9 cellular contexts compared by ENCODE assay signal in genomic region chr10:24958701-24959392, GRCh38. TPM values are rescaled to one million over a fixed set of nuclear protein-coding genes. Genes with fewer than 3 reads are reported as not detected.
DNase-seq lines count a peak whose midpoint lies in the region; ATAC-seq lines count a peak whose summit lies in the region.
"Had no signal": no experiment of that assay in that cellular context is flagged by ENCODE, and none has a peak within 500 bp of the region (broad histone marks: within the 10 kb centered on the region; RNA-seq: fewer than 3 reads in every experiment).

No MANE protein-coding gene starts in this region.

- intact Hi-C loops in left ventricle myocardium superior (cut with micrococcal nuclease) = no loop called here

- DNase-seq in C1 segment of cervical spinal cord (lab: John Stamatoyannopoulos, UW) = peak in 9 of 14 donors; percentile 46 to 85 (median 61)
- DNase-seq in anterior cingulate cortex (lab: John Stamatoyannopoulos, UW) = peak in 47 of 58 donors; percentile 8 to 88 (median 51)
- no peak for DNase-seq in left ventricle myocardium superior
- peak; percentile 94 for DNase-seq in putamen (ENCODE audit: low spot score)
- no peak for DNase-seq in HT-29 (ENCODE audit: low spot score)
- DNase-seq in NOMO-1 treated with dmso at 0.1 percent for 144 hours (lab: John Stamatoyannopoulos, UW; ENCODE audit: unreplicated experiment) = no peak
- DNase-seq: SIG-M5 had no signal

- ATAC-seq in left ventricle myocardium superior (peak; percentile 95), GM21515 (IDR thresholded peaks at IDR 0.05; ENCODE audit: unreplicated experiment) (no peak), HG03469 (IDR thresholded peaks at IDR 0.05; ENCODE audit: unreplicated experiment) (no peak)

RNA-seq across cellular contexts. Expression of gene PRTFDC1, which starts 6.4 kb away (rescaled TPM):
- total RNA-seq in left ventricle myocardium superior = 9.1 TPM
- total RNA-seq in HT-29 (2014; rRNA removed; shearing (Covaris generic)) = 11.4 and 19.7 TPM in 2 replicates

RNA-seq across cellular contexts. Expression of gene ENKUR, which starts 57.1 kb away (rescaled TPM):
- not detected for total RNA-seq in left ventricle myocardium superior
- total RNA-seq in HT-29 (2014; rRNA removed; shearing (Covaris generic)) = 0.21 TPM in 1 of 2 replicates, not detected in the other

RNA-seq across cellular contexts. Expression of gene THNSL1, which starts 57.6 kb away (rescaled TPM):
- 7.7 TPM for total RNA-seq in left ventricle myocardium superior
- total RNA-seq in HT-29 (2014; rRNA removed; shearing (Covaris generic)) = 1.5 and 2.0 TPM in 2 replicates

Comparison
In these comparisons a context has a peak if more than half of its experiments do, and no peak if none do; other contexts are left out.
1. DNase-seq: peak in C1 segment of cervical spinal cord (9 of 14), anterior cingulate cortex (47 of 58) and putamen (single experiment); none in left ventricle myocardium superior (single experiment), HT-29 (single experiment) and NOMO-1 treated with dmso at 0.1 percent for 144 hours (single experiment).